Comparison of ENCODE assay signal across 18 cellular contexts in the genomic region with DNA sequence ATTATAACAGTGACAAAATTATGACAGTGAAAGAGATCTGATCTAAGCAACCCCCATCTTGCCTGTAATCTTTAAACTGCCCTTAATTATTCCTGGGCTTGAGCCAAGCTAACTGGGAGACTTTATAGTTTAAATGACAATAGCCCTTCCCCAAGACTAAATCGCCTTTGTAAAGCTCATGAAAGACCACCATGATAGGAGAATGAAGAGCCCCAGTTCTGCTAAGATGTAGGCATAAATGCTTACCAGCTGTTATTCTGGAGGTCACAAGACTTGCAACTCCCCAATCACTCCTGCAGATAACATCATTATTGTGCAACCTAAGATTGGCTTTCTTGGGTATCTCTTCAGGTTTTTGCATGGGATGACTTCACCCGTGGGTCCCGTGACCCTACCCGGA.
DNase-seq lines count a peak whose midpoint lies in the region; ATAC-seq and TF ChIP-seq lines count a peak whose summit lies in the region.
"Had no signal": no experiment of that assay in that cellular context is flagged by ENCODE, and none has a peak within 500 bp of the region (broad histone marks: within the 10 kb centered on the region; RNA-seq: fewer than 3 reads in every experiment).

No MANE protein-coding gene starts in this region.

- H3K36me3 ChIP-seq in A673 (ENCODE audit: insufficient read depth, low read length, poor library complexity, severe bottlenecking), result no peaks in the 10 kb centered on the region
- H3K36me3 ChIP-seq in H7 (replicated peaks; ENCODE audit: control insufficient read depth, insufficient read depth, low read length), result no peaks in the 10 kb centered on the region
- no peaks in the 10 kb centered on the region for H3K36me3 ChIP-seq in iPS-20b (ENCODE audit: insufficient read depth, low read depth, low read length)
- H3K36me3 ChIP-seq: BE2C had no signal

- H3K27ac ChIP-seq in A673 (ENCODE audit: low read depth, low read length, poor library complexity, severe bottlenecking) (no peak overlapping the region), iPS-20b (ENCODE audit: low read length) (no peak overlapping the region)
- H3K27ac ChIP-seq: A549 had no signal

- intact Hi-C loops in A673 (cut with micrococcal nuclease; ENCODE audit: unreplicated experiment) (no loop called here), Right ventricle myocardium inferior (cut with DNase I) (no loop called here)

- no peak overlapping the region for H3K4me3 ChIP-seq in A673 (ENCODE audit: low read depth, low read length, poor library complexity, severe bottlenecking)
- no peak overlapping the region for H3K4me3 ChIP-seq in H7 (ENCODE audit: insufficient read depth, low read depth, low read length)
- peak overlapping the region; percentile 34 for H3K4me3 ChIP-seq in iPS-20b (ENCODE audit: low read length)
- H3K4me3 ChIP-seq: A549 had no signal

- H3K27me3 ChIP-seq in A673 (replicated peaks; ENCODE audit: insufficient read depth, low read depth, low read length, poor library complexity), result no peaks in the 10 kb centered on the region
- no peaks in the 10 kb centered on the region for H3K27me3 ChIP-seq in H7 (ENCODE audit: control insufficient read depth, insufficient read depth, low read length)
- no peaks in the 10 kb centered on the region for H3K27me3 ChIP-seq in iPS-20b (ENCODE audit: insufficient read depth, low read length)
- H3K27me3 ChIP-seq: BE2C had no signal

- H3K4me1 Mint-ChIP-seq in WTC11, result peaks cover 37% of the 10 kb centered on the region
- no peaks in the 10 kb centered on the region for H3K4me1 Mint-ChIP-seq in activated T-helper 17 cell treated with anti-CD3 and anti-CD28 coated beads, Interleukin-2, amount 50 U/mL, for 72 hours

- TF ChIP-seq CTCF in A673 (conservative IDR thresholded peaks at IDR 0.05; ENCODE audit: low read depth, low read length), result no peak
- no peak for TF ChIP-seq CTCF in WTC11 (IDR thresholded peaks at IDR 0.05)

- H3K36me3 Mint-ChIP-seq in WTC11, result peaks cover 47% of the 10 kb centered on the region
- H3K36me3 Mint-ChIP-seq in activated T-helper 17 cell treated with anti-CD3 and anti-CD28 coated beads, Interleukin-2, amount 50 U/mL, for 72 hours (ENCODE audit: low read depth), result no peaks in the 10 kb centered on the region

- H3K9me3 ChIP-seq in A673 (ENCODE audit: low read depth, low read length, poor library complexity, severe bottlenecking) (no peaks in the 10 kb centered on the region), iPS-20b (ENCODE audit: insufficient read depth, low read depth, low read length) (peaks cover 5% of the 10 kb centered on the region)
- H3K9me3 ChIP-seq: BE2C had no signal

- H3K9me3 Mint-ChIP-seq in WTC11, result peaks cover 65% of the 10 kb centered on the region
- no peaks in the 10 kb centered on the region for H3K9me3 Mint-ChIP-seq in activated T-helper 17 cell treated with anti-CD3 and anti-CD28 coated beads, Interleukin-2, amount 50 U/mL, for 72 hours

- peak overlapping the region; percentile 11; the same call in 1 of the 2 replicates for H3K4me3 Mint-ChIP-seq in WTC11
- H3K4me3 Mint-ChIP-seq in activated T-helper 17 cell treated with anti-CD3 and anti-CD28 coated beads, Interleukin-2, amount 50 U/mL, for 72 hours, result no peak overlapping the region

- CTCF ChIA-PET in A673 (lab: Charles Lee) (no interaction called here), WTC11 (lab: Charles Lee) (interaction anchor here (0.6 kb wide), 1 partner anchor 28 kb away, joined by 5 read pairs; no protein-coding TSS in a partner anchor)

- BruUV-seq in A673 (replicated peaks; lab: Mats Ljungman, UMichigan), result no TSS peak

- H3K4me1 ChIP-seq in A673 (ENCODE audit: insufficient read depth, low read length, poor library complexity, severe bottlenecking) (peaks cover 5% of the 10 kb centered on the region), iPS-20b (ENCODE audit: insufficient read depth, low read length) (peaks cover 11% of the 10 kb centered on the region)
- H3K4me1 ChIP-seq: A549, BE2C had no signal

- peak overlapping the region; percentile 8; the same call in 1 of the 2 replicates for H3K9ac ChIP-seq in iPS-20b (ENCODE audit: low read depth, low read length)

- POLR2A ChIA-PET in A673 (lab: Charles Lee; ENCODE audit: low non-redundant PET) (no interaction called here), WTC11 (lab: Charles Lee) (no interaction called here)

- H3K27ac Mint-ChIP-seq in WTC11, result no peak overlapping the region
- H3K27ac Mint-ChIP-seq in activated T-helper 17 cell treated with anti-CD3 and anti-CD28 coated beads, Interleukin-2, amount 50 U/mL, for 72 hours, result no peak overlapping the region

- peak; percentile 90 for ATAC-seq in WTC11
- no peak for ATAC-seq in activated T-helper 17 cell treated with anti-CD3 and anti-CD28 coated beads, Interleukin-2, amount 50 U/mL, for 72 hours (replicated peaks)
- ATAC-seq in Right ventricle myocardium inferior, result no peak
- ATAC-seq: A549 had no signal

- H3K27me3 Mint-ChIP-seq in WTC11 (ENCODE audit: low read depth), result no peaks in the 10 kb centered on the region; the same call in 1 of the 2 replicates
- H3K27me3 Mint-ChIP-seq in activated T-helper 17 cell treated with anti-CD3 and anti-CD28 coated beads, Interleukin-2, amount 50 U/mL, for 72 hours, result no peaks in the 10 kb centered on the region

- DNase-seq in A673 (ENCODE audit: low spot score) (peak; percentile 61), H7 (peak; percentile 2), WTC11 (ENCODE audit: low spot score) (no peak), NCI-H1092 treated with DMSO at 0.1 percent for 48 hours (lab: John Stamatoyannopoulos, UW) (no peak), Right ventricle myocardium inferior (ENCODE audit: missing footprints) (no peak)
- DNase-seq: BE2C, EL, Kasumi-1, NCI-H146, NCI-H2029, NCI-H2227 treated with DMSO at 0.1 percent for 48 hours, NCI-H510A, NCI-H774, OCI-M1, Right ventricle myocardium superior had no signal

TF ChIP-seq in WTC11, 78 proteins besides CTCF, POLR2A, EP300 and RAD21:
- TF ChIP-seq, protein P1, sequence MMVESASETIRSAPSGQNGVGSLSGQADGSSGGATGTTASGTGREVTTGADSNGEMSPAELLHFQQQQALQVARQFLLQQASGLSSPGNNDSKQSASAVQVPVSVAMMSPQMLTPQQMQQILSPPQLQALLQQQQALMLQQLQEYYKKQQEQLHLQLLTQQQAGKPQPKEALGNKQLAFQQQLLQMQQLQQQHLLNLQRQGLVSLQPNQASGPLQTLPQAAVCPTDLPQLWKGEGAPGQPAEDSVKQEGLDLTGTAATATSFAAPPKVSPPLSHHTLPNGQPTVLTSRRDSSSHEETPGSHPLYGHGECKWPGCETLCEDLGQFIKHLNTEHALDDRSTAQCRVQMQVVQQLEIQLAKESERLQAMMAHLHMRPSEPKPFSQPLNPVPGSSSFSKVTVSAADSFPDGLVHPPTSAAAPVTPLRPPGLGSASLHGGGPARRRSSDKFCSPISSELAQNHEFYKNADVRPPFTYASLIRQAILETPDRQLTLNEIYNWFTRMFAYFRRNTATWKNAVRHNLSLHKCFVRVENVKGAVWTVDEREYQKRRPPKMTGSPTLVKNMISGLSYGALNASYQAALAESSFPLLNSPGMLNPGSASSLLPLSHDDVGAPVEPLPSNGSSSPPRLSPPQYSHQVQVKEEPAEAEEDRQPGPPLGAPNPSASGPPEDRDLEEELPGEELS (CRISPR knock-in tag; IDR thresholded peaks at IDR 0.05), result no peak
- peak; percentile 39; the same call in 1 of the 2 replicates for TF ChIP-seq USF2 (CRISPR knock-in tag; IDR thresholded peaks at IDR 0.05)

Comparison
In these comparisons a context has a peak if more than half of its experiments do, and no peak if none do; other contexts are left out.
1. DNase-seq: peak in A673 (single experiment) and H7 (single experiment); none in WTC11 (single experiment), NCI-H1092 treated with DMSO at 0.1 percent for 48 hours (single experiment) and Right ventricle myocardium inferior (single experiment).